26 cellular contexts compared by ENCODE assay signal in the genomic region with DNA sequence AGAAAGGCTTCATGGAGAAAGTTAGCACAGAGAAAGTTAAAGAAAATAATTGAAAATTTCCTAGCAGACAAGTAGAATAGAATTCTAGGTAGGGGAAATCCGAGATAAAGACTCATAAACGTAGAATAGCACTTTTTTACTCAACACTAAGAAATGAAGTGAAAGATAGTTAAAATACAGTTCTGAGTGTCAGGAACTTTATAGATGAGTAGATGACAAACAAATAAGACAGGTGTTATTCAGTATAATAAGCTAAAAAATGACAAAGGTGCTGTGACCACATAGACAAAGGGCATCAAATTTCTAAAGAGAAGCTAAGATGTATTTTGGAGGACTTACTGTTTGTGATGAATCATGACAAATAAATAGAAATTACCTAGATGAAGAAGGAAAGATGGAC. TPM values are rescaled to one million over a fixed set of nuclear protein-coding genes. Genes with fewer than 3 reads are reported as not detected.
DNase-seq lines count a peak whose midpoint lies in the region; ATAC-seq, FAIRE-seq and TF ChIP-seq lines count a peak whose summit lies in the region.
"Had no signal": no experiment of that assay in that cellular context is flagged by ENCODE, and none has a peak within 500 bp of the region (broad histone marks: within the 10 kb centered on the region; RNA-seq: fewer than 3 reads in every experiment).

No MANE protein-coding gene starts in this region.

- TF ChIP-seq RAD21 in GM12878 (IDR thresholded peaks at IDR 0.05; ENCODE audit: insufficient read depth, low read depth, low read length): no peak

- no peak overlapping the region for H3K4me2 ChIP-seq in GM12878 (ENCODE audit: control insufficient read depth, insufficient read depth)
- H3K4me2 ChIP-seq: BLaER1 had no signal

- WGBS in GM12878 (ENCODE audit: insufficient coverage, insufficient replicate concordance, low lambda C conversion rate, missing lambda C conversion rate): 0% methylated on average over 2 of the region's 2 CpGs

- TF ChIP-seq POLR2A in GM12878 (IDR thresholded peaks at IDR 0.05; ENCODE audit: low read depth, low read length): no peak

- in situ Hi-C loops in GM12878 (cut with MboI): no loop called here

- DNase-seq in DMS53 treated with DMSO at 0.1 percent for 48 hours (lab: John Stamatoyannopoulos, UW; ENCODE audit: unreplicated experiment) (peak; percentile 15), GM12878 (ENCODE audit: low read depth, low spot score) (no peak), NCI-H526 (lab: John Stamatoyannopoulos, UW) (no peak)
- DNase-seq in stimulated activated naive CD4-positive, alpha-beta T cell (lab: John Stamatoyannopoulos, UW): no peak
- DNase-seq in activated T-cell treated with anti-CD3 and anti-CD28 coated beads, Interleukin-2, amount 50 U/mL, for 4 hours: no peak
- DNase-seq: 8988T; ACHN; BE2C; C1 segment of cervical spinal cord; CD4-positive, alpha-beta memory T cell; CD4-positive, CD25-positive, alpha-beta regulatory T cell; CD8-positive, alpha-beta memory T cell; COR-L47; DMS 273 treated with DMSO at 0.1 percent for 48 hours; DMS153; DMS79; DND-41; EL; GDM1 had no signal

- ATAC-seq in HG02870 (IDR thresholded peaks at IDR 0.05; ENCODE audit: unreplicated experiment) (peak; percentile 58), GM12878 (peak; percentile 64)
- ATAC-seq in activated T-cell treated with anti-CD3 and anti-CD28 coated beads, Interleukin-2, amount 50 U/mL, for 4 hours: no peak

- no peaks in the 10 kb centered on the region for H3K27me3 ChIP-seq in GM12878 (replicated peaks in 1 of 2; ENCODE audit: control insufficient read depth in 2 of 2, insufficient read depth in 2 of 2, low read length in 1 of 2)
- H3K27me3 ChIP-seq: BE2C, BLaER1 had no signal

- TF ChIP-seq CTCF in GM12878 (IDR thresholded peaks at IDR 0.05 in 2 of 3, conservative IDR thresholded peaks at IDR 0.05 in 1 of 3; ENCODE audit: control insufficient read depth in 2 of 3, extremely low read depth in 1 of 3, insufficient read depth in 1 of 3, low read depth in 3 of 3, low read length in 3 of 3): no peak

- no peak overlapping the region for H2AFZ ChIP-seq in GM12878 (ENCODE audit: control insufficient read depth, low read depth, low read length)

- H3K9me3 Mint-ChIP-seq in activated T-cell treated with anti-CD3 and anti-CD28 coated beads, Interleukin-2, amount 50 U/mL, for 4 hours: no peaks in the 10 kb centered on the region

- RAD21 ChIA-PET in GM12878 (lab: Charles Lee; ENCODE audit: unreplicated experiment): no interaction called here

- H3K27ac ChIP-seq in GM12878 (ENCODE audit: control insufficient read depth, insufficient read depth): no peak overlapping the region
- H3K27ac ChIP-seq: BLaER1 had no signal

- no peaks in the 10 kb centered on the region for H4K20me1 ChIP-seq in GM12878 (ENCODE audit: control insufficient read depth, insufficient read depth)
- H4K20me1 ChIP-seq: BLaER1 had no signal

- no peak for TF ChIP-seq EP300 in GM12878 (IDR thresholded peaks at IDR 0.05; ENCODE audit: borderline replicate concordance in 1 of 2, control insufficient read depth in 1 of 2, low read depth in 2 of 2, low read length in 2 of 2)

- no peaks in the 10 kb centered on the region for H3K79me2 ChIP-seq in GM12878 (ENCODE audit: control insufficient read depth, insufficient read depth, low read length)

- FAIRE-seq in GM12878 (lab: Jason Lieb, UNC): no peak
- FAIRE-seq: A204.1, GM12891, GM19239 had no signal

- no peaks in the 10 kb centered on the region for H3K4me1 Mint-ChIP-seq in activated T-cell treated with anti-CD3 and anti-CD28 coated beads, Interleukin-2, amount 50 U/mL, for 4 hours (ENCODE audit: low read depth)
- H3K4me1 Mint-ChIP-seq: CD14-positive monocyte; CD4-positive, CD25-positive, alpha-beta regulatory T cell; CD8-positive, alpha-beta memory T cell had no signal

- no TSS peak for BruUV-seq in GM12878 (replicated peaks; lab: Mats Ljungman, UMichigan)

- H3K27me3 Mint-ChIP-seq in activated T-cell treated with anti-CD3 and anti-CD28 coated beads, Interleukin-2, amount 50 U/mL, for 4 hours (ENCODE audit: low read depth): no peaks in the 10 kb centered on the region
- H3K27me3 Mint-ChIP-seq: CD4-positive, alpha-beta memory T cell; CD4-positive, CD25-positive, alpha-beta regulatory T cell; CD8-positive, alpha-beta memory T cell had no signal

- H3K4me3 Mint-ChIP-seq in activated T-cell treated with anti-CD3 and anti-CD28 coated beads, Interleukin-2, amount 50 U/mL, for 4 hours: no peak overlapping the region
- H3K4me3 Mint-ChIP-seq: CD14-positive monocyte; CD4-positive, alpha-beta memory T cell; CD4-positive, CD25-positive, alpha-beta regulatory T cell; CD8-positive, alpha-beta memory T cell had no signal

- H3K9ac ChIP-seq in GM12878 (ENCODE audit: control insufficient read depth, insufficient read depth, low read length): no peak overlapping the region
- H3K9ac ChIP-seq: BLaER1 had no signal

- CTCF ChIA-PET in GM12878 (lab: Yijun Ruan, JAX): no interaction called here

- POLR2A ChIA-PET in GM12878 (lab: Charles Lee): no interaction called here

- no peaks in the 10 kb centered on the region for H3K9me3 ChIP-seq in GM12878 (replicated peaks; ENCODE audit: control insufficient read depth, insufficient read depth, low read length)
- H3K9me3 ChIP-seq: BE2C had no signal

- intact Hi-C loops in GM12878 (cut with micrococcal nuclease; ENCODE audit: unreplicated experiment): no loop called here

- H3K4me3 ChIP-seq in GM12878: no peak overlapping the region
- H3K4me3 ChIP-seq: BLaER1 had no signal

- H3K4me1 ChIP-seq in GM12878 (ENCODE audit: control insufficient read depth, insufficient read depth, low read length): no peaks in the 10 kb centered on the region
- H3K4me1 ChIP-seq: BE2C, BLaER1 had no signal

- SMC1A ChIA-PET in GM12878 (lab: Charles Lee; ENCODE audit: uncharacterized antibody, unreplicated experiment): interaction anchor here (1.0 kb wide), 1 partner anchor 37 kb away, joined by 3 read pairs; no protein-coding TSS in a partner anchor

- H3K36me3 Mint-ChIP-seq in activated T-cell treated with anti-CD3 and anti-CD28 coated beads, Interleukin-2, amount 50 U/mL, for 4 hours (ENCODE audit: insufficient read depth): no peaks in the 10 kb centered on the region
- H3K36me3 Mint-ChIP-seq: CD14-positive monocyte; CD4-positive, alpha-beta memory T cell; CD4-positive, CD25-positive, alpha-beta regulatory T cell; CD8-positive, alpha-beta memory T cell had no signal

- no peaks in the 10 kb centered on the region for H3K36me3 ChIP-seq in GM12878 (ENCODE audit: control insufficient read depth in 2 of 2, insufficient read depth in 2 of 2, low read length in 1 of 2)
- H3K36me3 ChIP-seq: BE2C, BLaER1 had no signal

TF ChIP-seq in GM12878, 131 proteins besides CTCF, POLR2A, EP300 and RAD21:
- 0 out of 2 replicates have a peak, but pooled peaks have one; percentile 9 for TF ChIP-seq JUNB (IDR thresholded peaks at IDR 0.05)
- no peak for TF ChIP-seq NR2F1 (conservative IDR thresholded peaks at IDR 0.05)

RNA-seq across cellular contexts. Expression of gene FKBP1C, which starts 12.9 kb away (rescaled TPM):
- not detected in 2 replicates for total RNA-seq in GM12878 (2013; cell fraction: nucleolus; rRNA removed)
- total RNA-seq in GM12878 (2014; rRNA removed): 0.44 and 0.73 TPM in 2 replicates
- 0.32 and 0.54 TPM in 2 replicates for total RNA-seq in GM12878 (2014; rRNA removed; fragmentation: Illumina TruSeq; extraction: Trizol)
- total RNA-seq in GM12878 (2021): 1.3 and 1.5 TPM in 2 replicates
- polyA plus RNA-seq in GM12878 (2011; ENCODE audit: low read depth): 1.1 TPM
- polyA plus RNA-seq in GM12878 (2011; rRNA removed): 2.1 and 2.4 TPM in 2 replicates
- polyA plus RNA-seq in GM12878 (2011; cell fraction: cytosol; rRNA removed): 0.57 and 0.82 TPM in 2 replicates
- polyA plus RNA-seq in GM12878 (2011; cell fraction: nucleus; rRNA removed): 0.93 and 1.0 TPM in 2 replicates
- 1.6 and 4.1 TPM in 2 replicates for polyA plus RNA-seq in GM12878 (2012)
- 5.0 and 5.5 TPM in 2 replicates for polyA plus RNA-seq in GM12878 (2014; fragmentation: Illumina TruSeq; extraction: Trizol)
- polyA plus RNA-seq in GM12878 (2014; fragmentation: Nextera tagmentation; extraction: Ambion mirVana): under 1 TPM; 0.42 TPM
- polyA plus RNA-seq in GM12878 (2014; rRNA removed): 3.8 and 4.1 TPM in 2 replicates
- polyA plus RNA-seq in GM12878 (2016; fragmentation: Nextera tagmentation; extraction: Ambion mirVana): 1 to 10 TPM; 1.6 to 3.2 TPM
- 0.67 and 1.6 TPM in 2 replicates for polyA minus RNA-seq in GM12878 (2011; rRNA and poly(A)+ RNA removed)
- polyA minus RNA-seq in GM12878 (2011; cell fraction: cytosol; rRNA and poly(A)+ RNA removed): 0.80 TPM in 1 of 2 replicates, not detected in the other
- polyA minus RNA-seq in GM12878 (2011; cell fraction: nucleus; rRNA and poly(A)+ RNA removed): not detected in 2 replicates
- total RNA-seq in activated T-cell treated with anti-CD3 and anti-CD28 coated beads, Interleukin-2, amount 50 U/mL, for 4 hours: 1 to 10 TPM; 1.2 to 2.5 (median 1.5) TPM
- total RNA-seq: CD4-positive, alpha-beta memory T cell; Daoy had no signal
- polyA plus RNA-seq: CD8-positive, alpha-beta memory T cell had no signal

Comparison
In these comparisons a context has a peak if more than half of its experiments do, and no peak if none do; other contexts are left out.
1. ATAC-seq: peak in HG02870 (single experiment) and GM12878 (single experiment); none in activated T-cell treated with anti-CD3 and anti-CD28 coated beads, Interleukin-2, amount 50 U/mL, for 4 hours (0 of 2).